Comparison of ENCODE assay signal across 8 cellular contexts in genomic region chr20:35306931-35307517, GRCh38. TPM values are rescaled to one million over a fixed set of nuclear protein-coding genes. Genes with fewer than 3 reads are reported as not detected.
A peak's percentile ranks its signal among the peaks of the same experiment; 100 is the strongest.
DNase-seq lines count a peak whose midpoint lies in the region; ATAC-seq, FAIRE-seq and TF ChIP-seq lines count a peak whose summit lies in the region.

No MANE protein-coding gene starts in this region.

- H3K4me3 ChIP-seq in cardiac fibroblast (replicated peaks in 1 of 2; ENCODE audit: low read depth in 2 of 2, low read length in 2 of 2), result no peak overlapping the region

- POLR2A ChIA-PET in RWPE1 (lab: Yijun Ruan, JAX; ENCODE audit: low non-redundant PET), result no interaction called here

- DNase-seq in D721Med (ENCODE audit: insufficient read length, low spot score) (no peak), HTR-8/SVneo (ENCODE audit: insufficient read length, low spot score) (peak; percentile 63), RWPE1 (ENCODE audit: low spot score) (peak; percentile 66), cardiac fibroblast (ENCODE audit: low read depth in 2 of 2) (peak; percentile 88 to 91), left colon (peak in 1 of 2 donors; percentile 66), substantia nigra (lab: John Stamatoyannopoulos, UW) (peak in 29 of 49 donors; percentile 4 to 54 (median 21)), GM19240 (ENCODE audit: insufficient read length, low spot score) (no peak)

- ATAC-seq in left colon, result peak; percentile 64
- no peak for ATAC-seq in GM19328 (IDR thresholded peaks at IDR 0.05; ENCODE audit: unreplicated experiment)

- TF ChIP-seq CTCF in D721Med (IDR thresholded peaks at IDR 0.05; ENCODE audit: insufficient read depth, missing control alignments) (peak; percentile 65), RWPE1 (conservative IDR thresholded peaks at IDR 0.05; ENCODE audit: low read depth) (no peak; the same call in 1 of the 2 replicates), cardiac fibroblast (IDR thresholded peaks at IDR 0.05; ENCODE audit: low read depth, low read length) (peak; percentile 94)

- no peak for FAIRE-seq in D721Med (lab: Jason Lieb, UNC)
- peak; percentile 70 for FAIRE-seq in HTR-8/SVneo (lab: Jason Lieb, UNC)

- H3K27ac ChIP-seq in RWPE1 (peak overlapping the region; percentile 100), substantia nigra (ENCODE audit: low read depth, low read length, poor library complexity, severe bottlenecking) (no peak overlapping the region)

- CTCF ChIA-PET in RWPE1 (lab: Yijun Ruan, JAX), result interaction anchor here (0.5 to 5.3 kb wide), 9 partner anchors 11 to 612 kb away, joined by 3 to 52 read pairs (median 7); no protein-coding TSS in a partner anchor

- intact Hi-C loops in left colon (cut with DNase I, micrococcal nuclease), result loop anchor here in 1 of 2 donors (10.0 kb wide), 1 partner anchor 128 kb away; the partner anchor contains the start of gene GDF5

RNA-seq across cellular contexts. Expression of gene FAM83C, which starts 14.8 kb away (rescaled TPM):
- under 1 TPM in 1 of 2 donors, not detected in 1; 0.20 TPM for total RNA-seq in left colon

RNA-seq across cellular contexts. Expression of gene EIF6, which starts 22.5 kb away (rescaled TPM):
- total RNA-seq in left colon, result 100 to 1,000 TPM; 199 to 225 TPM

RNA-seq across cellular contexts. Expression of gene MMP24OS, which starts 29.1 kb away (rescaled TPM):
- total RNA-seq in left colon, result 100 to 1,000 TPM; 109 to 140 TPM

Comparison
In these comparisons a context has a peak if more than half of its experiments do, and no peak if none do; other contexts are left out.
1. DNase-seq: peak in HTR-8/SVneo (single experiment), RWPE1 (single experiment), cardiac fibroblast (2 of 2) and substantia nigra (29 of 49); none in D721Med (single experiment) and GM19240 (single experiment).